ENCODE assay signal across 1 cellular context in the genomic region with DNA sequence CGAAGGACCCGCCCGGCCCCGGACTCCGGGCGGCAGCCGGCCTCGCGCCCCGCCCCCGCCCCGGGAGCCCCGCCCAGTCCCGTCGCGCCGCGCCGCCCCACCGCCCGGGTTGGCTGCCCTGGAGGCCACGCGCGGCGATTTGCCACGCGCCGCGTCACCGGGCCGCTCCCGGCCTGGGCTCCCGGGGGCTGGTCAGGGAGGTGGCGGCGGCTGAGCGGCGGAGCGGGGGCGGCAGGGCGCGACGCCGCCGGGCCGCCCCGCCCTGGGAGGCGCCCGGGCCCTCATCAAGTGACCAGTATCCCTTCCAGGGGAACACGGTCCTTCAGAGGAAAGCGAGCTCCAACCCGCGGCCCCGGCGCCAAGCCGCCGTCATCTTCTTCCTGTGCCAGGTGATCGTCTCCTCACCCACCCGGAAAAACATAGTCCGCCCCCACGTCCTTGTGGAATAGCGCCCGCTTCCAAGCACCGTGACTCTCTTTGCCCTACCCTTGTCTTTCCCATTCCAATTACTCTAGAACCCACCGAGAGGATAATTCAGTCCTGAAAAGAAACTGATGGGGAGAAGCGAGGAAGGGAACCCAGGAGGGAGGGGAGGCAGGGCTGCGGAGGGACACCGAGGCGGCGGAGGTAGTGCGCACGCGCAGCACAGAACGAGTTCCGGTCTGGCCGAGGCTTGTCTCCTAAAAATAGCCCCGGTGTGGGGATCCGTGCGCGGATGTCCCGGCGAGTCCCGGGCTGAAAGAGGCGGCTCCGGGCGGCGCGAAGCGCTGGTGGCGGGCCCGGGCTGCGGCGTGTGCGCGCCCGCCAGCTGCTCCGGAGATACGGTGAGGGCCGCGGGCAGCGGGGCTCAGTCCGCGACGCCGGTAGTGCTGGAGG.
A peak's percentile ranks its signal among the peaks of the same experiment; 100 is the strongest.
TF ChIP-seq lines count a peak whose summit lies in the region.

A gene (plus strand): TSS at position 704 of the 876 bp plus-strand sequence. CDS start 67,136 bp downstream, outside the sequence.

TF ChIP-seq in HepG2, 621 proteins besides CTCF, POLR2A, EP300 and RAD21 (continued from another document and continues in another):
- TF ChIP-seq, protein P1, sequence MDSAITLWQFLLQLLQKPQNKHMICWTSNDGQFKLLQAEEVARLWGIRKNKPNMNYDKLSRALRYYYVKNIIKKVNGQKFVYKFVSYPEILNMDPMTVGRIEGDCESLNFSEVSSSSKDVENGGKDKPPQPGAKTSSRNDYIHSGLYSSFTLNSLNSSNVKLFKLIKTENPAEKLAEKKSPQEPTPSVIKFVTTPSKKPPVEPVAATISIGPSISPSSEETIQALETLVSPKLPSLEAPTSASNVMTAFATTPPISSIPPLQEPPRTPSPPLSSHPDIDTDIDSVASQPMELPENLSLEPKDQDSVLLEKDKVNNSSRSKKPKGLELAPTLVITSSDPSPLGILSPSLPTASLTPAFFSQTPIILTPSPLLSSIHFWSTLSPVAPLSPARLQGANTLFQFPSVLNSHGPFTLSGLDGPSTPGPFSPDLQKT (CRISPR knock-in tag; IDR thresholded peaks at IDR 0.05; ENCODE audit: borderline replicate concordance): 0 out of 2 replicates have a peak, but pooled peaks have one; percentile 65
- TF ChIP-seq, protein P2, sequence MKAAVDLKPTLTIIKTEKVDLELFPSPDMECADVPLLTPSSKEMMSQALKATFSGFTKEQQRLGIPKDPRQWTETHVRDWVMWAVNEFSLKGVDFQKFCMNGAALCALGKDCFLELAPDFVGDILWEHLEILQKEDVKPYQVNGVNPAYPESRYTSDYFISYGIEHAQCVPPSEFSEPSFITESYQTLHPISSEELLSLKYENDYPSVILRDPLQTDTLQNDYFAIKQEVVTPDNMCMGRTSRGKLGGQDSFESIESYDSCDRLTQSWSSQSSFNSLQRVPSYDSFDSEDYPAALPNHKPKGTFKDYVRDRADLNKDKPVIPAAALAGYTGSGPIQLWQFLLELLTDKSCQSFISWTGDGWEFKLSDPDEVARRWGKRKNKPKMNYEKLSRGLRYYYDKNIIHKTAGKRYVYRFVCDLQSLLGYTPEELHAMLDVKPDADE (CRISPR knock-in tag; IDR thresholded peaks at IDR 0.05): 0 out of 2 replicates have a peak, but pooled peaks have one; percentile 73
- no peak for TF ChIP-seq FOXM1 (CRISPR knock-in tag; IDR thresholded peaks at IDR 0.05)
- TF ChIP-seq TBL1XR1 (IDR thresholded peaks at IDR 0.05; ENCODE audit: borderline replicate concordance, low read length, partially characterized antibody): peak; percentile 35
- TF ChIP-seq TCF7 (IDR thresholded peaks at IDR 0.05; ENCODE audit: low read depth): peak; percentile 12; the same call in 1 of the 2 replicates
- TF ChIP-seq, protein P3, sequence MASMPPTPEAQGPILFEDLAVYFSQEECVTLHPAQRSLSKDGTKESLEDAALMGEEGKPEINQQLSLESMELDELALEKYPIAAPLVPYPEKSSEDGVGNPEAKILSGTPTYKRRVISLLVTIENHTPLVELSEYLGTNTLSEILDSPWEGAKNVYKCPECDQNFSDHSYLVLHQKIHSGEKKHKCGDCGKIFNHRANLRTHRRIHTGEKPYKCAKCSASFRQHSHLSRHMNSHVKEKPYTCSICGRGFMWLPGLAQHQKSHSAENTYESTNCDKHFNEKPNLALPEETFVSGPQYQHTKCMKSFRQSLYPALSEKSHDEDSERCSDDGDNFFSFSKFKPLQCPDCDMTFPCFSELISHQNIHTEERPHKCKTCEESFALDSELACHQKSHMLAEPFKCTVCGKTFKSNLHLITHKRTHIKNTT (CRISPR knock-in tag; IDR thresholded peaks at IDR 0.05): no peak
- TF ChIP-seq, protein P4, sequence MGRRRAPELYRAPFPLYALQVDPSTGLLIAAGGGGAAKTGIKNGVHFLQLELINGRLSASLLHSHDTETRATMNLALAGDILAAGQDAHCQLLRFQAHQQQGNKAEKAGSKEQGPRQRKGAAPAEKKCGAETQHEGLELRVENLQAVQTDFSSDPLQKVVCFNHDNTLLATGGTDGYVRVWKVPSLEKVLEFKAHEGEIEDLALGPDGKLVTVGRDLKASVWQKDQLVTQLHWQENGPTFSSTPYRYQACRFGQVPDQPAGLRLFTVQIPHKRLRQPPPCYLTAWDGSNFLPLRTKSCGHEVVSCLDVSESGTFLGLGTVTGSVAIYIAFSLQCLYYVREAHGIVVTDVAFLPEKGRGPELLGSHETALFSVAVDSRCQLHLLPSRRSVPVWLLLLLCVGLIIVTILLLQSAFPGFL (CRISPR knock-in tag; IDR thresholded peaks at IDR 0.05): no peak
- peak; percentile 20; the same call in 1 of the 2 replicates for TF ChIP-seq AHR (CRISPR knock-in tag; IDR thresholded peaks at IDR 0.05)
- TF ChIP-seq, protein P5, sequence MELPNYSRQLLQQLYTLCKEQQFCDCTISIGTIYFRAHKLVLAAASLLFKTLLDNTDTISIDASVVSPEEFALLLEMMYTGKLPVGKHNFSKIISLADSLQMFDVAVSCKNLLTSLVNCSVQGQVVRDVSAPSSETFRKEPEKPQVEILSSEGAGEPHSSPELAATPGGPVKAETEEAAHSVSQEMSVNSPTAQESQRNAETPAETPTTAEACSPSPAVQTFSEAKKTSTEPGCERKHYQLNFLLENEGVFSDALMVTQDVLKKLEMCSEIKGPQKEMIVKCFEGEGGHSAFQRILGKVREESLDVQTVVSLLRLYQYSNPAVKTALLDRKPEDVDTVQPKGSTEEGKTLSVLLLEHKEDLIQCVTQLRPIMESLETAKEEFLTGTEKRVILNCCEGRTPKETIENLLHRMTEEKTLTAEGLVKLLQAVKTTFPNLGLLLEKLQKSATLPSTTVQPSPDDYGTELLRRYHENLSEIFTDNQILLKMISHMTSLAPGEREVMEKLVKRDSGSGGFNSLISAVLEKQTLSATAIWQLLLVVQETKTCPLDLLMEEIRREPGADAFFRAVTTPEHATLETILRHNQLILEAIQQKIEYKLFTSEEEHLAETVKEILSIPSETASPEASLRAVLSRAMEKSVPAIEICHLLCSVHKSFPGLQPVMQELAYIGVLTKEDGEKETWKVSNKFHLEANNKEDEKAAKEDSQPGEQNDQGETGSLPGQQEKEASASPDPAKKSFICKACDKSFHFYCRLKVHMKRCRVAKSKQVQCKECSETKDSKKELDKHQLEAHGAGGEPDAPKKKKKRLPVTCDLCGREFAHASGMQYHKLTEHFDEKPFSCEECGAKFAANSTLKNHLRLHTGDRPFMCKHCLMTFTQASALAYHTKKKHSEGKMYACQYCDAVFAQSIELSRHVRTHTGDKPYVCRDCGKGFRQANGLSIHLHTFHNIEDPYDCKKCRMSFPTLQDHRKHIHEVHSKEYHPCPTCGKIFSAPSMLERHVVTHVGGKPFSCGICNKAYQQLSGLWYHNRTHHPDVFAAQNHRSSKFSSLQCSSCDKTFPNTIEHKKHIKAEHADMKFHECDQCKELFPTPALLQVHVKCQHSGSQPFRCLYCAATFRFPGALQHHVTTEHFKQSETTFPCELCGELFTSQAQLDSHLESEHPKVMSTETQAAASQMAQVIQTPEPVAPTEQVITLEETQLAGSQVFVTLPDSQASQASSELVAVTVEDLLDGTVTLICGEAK (IDR thresholded peaks at IDR 0.05): no peak
- TF ChIP-seq, protein P5 (CRISPR knock-in tag; IDR thresholded peaks at IDR 0.05): peak; percentile 81; the same call in 1 of the 2 replicates
- TF ChIP-seq PHF21A (CRISPR knock-in tag; IDR thresholded peaks at IDR 0.05): peak; percentile 97
- peak; percentile 71; the same call in 1 of the 2 replicates for TF ChIP-seq ZNF788 (CRISPR knock-in tag; IDR thresholded peaks at IDR 0.05; ENCODE audit: borderline replicate concordance)
- TF ChIP-seq, protein P6, sequence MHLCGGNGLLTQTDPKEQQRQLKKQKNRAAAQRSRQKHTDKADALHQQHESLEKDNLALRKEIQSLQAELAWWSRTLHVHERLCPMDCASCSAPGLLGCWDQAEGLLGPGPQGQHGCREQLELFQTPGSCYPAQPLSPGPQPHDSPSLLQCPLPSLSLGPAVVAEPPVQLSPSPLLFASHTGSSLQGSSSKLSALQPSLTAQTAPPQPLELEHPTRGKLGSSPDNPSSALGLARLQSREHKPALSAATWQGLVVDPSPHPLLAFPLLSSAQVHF (CRISPR knock-in tag; IDR thresholded peaks at IDR 0.05): no peak; the same call in 1 of the 2 replicates
- no peak for TF ChIP-seq TRIM24 (CRISPR knock-in tag; IDR thresholded peaks at IDR 0.05)
- TF ChIP-seq HIVEP1 (CRISPR knock-in tag; IDR thresholded peaks at IDR 0.05): 0 out of 2 replicates have a peak, but pooled peaks have one; percentile 27
- TF ChIP-seq HDAC1 (CRISPR knock-in tag; IDR thresholded peaks at IDR 0.05): peak; percentile 50
- peak; percentile 92 for TF ChIP-seq KDM2A (CRISPR knock-in tag; IDR thresholded peaks at IDR 0.05; ENCODE audit: borderline replicate concordance, low read depth)
- TF ChIP-seq ZNF746 (CRISPR knock-in tag; IDR thresholded peaks at IDR 0.05): no peak
- TF ChIP-seq RBFOX2 (IDR thresholded peaks at IDR 0.05; ENCODE audit: low read depth, low read length): peak; percentile 84
- TF ChIP-seq, protein P7, sequence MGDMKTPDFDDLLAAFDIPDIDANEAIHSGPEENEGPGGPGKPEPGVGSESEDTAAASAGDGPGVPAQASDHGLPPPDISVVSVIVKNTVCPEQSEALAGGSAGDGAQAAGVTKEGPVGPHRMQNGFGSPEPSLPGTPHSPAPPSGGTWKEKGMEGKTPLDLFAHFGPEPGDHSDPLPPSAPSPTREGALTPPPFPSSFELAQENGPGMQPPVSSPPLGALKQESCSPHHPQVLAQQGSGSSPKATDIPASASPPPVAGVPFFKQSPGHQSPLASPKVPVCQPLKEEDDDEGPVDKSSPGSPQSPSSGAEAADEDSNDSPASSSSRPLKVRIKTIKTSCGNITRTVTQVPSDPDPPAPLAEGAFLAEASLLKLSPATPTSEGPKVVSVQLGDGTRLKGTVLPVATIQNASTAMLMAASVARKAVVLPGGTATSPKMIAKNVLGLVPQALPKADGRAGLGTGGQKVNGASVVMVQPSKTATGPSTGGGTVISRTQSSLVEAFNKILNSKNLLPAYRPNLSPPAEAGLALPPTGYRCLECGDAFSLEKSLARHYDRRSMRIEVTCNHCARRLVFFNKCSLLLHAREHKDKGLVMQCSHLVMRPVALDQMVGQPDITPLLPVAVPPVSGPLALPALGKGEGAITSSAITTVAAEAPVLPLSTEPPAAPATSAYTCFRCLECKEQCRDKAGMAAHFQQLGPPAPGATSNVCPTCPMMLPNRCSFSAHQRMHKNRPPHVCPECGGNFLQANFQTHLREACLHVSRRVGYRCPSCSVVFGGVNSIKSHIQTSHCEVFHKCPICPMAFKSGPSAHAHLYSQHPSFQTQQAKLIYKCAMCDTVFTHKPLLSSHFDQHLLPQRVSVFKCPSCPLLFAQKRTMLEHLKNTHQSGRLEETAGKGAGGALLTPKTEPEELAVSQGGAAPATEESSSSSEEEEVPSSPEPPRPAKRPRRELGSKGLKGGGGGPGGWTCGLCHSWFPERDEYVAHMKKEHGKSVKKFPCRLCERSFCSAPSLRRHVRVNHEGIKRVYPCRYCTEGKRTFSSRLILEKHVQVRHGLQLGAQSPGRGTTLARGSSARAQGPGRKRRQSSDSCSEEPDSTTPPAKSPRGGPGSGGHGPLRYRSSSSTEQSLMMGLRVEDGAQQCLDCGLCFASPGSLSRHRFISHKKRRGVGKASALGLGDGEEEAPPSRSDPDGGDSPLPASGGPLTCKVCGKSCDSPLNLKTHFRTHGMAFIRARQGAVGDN (CRISPR knock-in tag; IDR thresholded peaks at IDR 0.05): peak; percentile 79
- no peak for TF ChIP-seq CHD4 (IDR thresholded peaks at IDR 0.05; ENCODE audit: borderline replicate concordance, low read length)
- peak; percentile 36; the same call in 1 of the 2 replicates for TF ChIP-seq KAT7 (CRISPR knock-in tag; IDR thresholded peaks at IDR 0.05; ENCODE audit: borderline replicate concordance)
- TF ChIP-seq NONO (IDR thresholded peaks at IDR 0.05): no peak
- peak; percentile 63 for TF ChIP-seq NONO (CRISPR knock-in tag; conservative IDR thresholded peaks at IDR 0.05)
- no peak for TF ChIP-seq ZNF547 (CRISPR knock-in tag; IDR thresholded peaks at IDR 0.05)
- TF ChIP-seq, protein P8, sequence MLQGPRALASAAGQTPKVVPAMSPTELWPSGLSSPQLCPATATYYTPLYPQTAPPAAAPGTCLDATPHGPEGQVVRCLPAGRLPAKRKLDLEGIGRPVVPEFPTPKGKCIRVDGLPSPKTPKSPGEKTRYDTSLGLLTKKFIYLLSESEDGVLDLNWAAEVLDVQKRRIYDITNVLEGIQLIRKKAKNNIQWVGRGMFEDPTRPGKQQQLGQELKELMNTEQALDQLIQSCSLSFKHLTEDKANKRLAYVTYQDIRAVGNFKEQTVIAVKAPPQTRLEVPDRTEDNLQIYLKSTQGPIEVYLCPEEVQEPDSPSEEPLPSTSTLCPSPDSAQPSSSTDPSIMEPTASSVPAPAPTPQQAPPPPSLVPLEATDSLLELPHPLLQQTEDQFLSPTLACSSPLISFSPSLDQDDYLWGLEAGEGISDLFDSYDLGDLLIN (CRISPR knock-in tag; IDR thresholded peaks at IDR 0.05; ENCODE audit: borderline replicate concordance): no peak
- peak; percentile 57 for TF ChIP-seq ZNF160 (CRISPR knock-in tag; IDR thresholded peaks at IDR 0.05)
- peak; percentile 78 for TF ChIP-seq SALL1 (CRISPR knock-in tag; IDR thresholded peaks at IDR 0.05)
- no peak for TF ChIP-seq ZNF782 (CRISPR knock-in tag; IDR thresholded peaks at IDR 0.05; ENCODE audit: borderline replicate concordance)
- no peak for TF ChIP-seq KLF11 (CRISPR knock-in tag; IDR thresholded peaks at IDR 0.05)
- TF ChIP-seq REL (CRISPR knock-in tag; conservative IDR thresholded peaks at IDR 0.05): peak; percentile 74; the same call in 1 of the 2 replicates
- peak; percentile 83 for TF ChIP-seq NKX3-1 (CRISPR knock-in tag; IDR thresholded peaks at IDR 0.05)
- peak; percentile 61; the same call in 1 of the 2 replicates for TF ChIP-seq ZNF772 (CRISPR knock-in tag; IDR thresholded peaks at IDR 0.05)
- TF ChIP-seq AKAP8 (CRISPR knock-in tag; IDR thresholded peaks at IDR 0.05): peak; percentile 41; the same call in 1 of the 2 replicates
- no peak for TF ChIP-seq CBX2 (IDR thresholded peaks at IDR 0.05; ENCODE audit: low read depth, low read length)
- TF ChIP-seq CBX2 (CRISPR knock-in tag; IDR thresholded peaks at IDR 0.05; ENCODE audit: low read depth): no peak
- TF ChIP-seq ETV6 (CRISPR knock-in tag; conservative IDR thresholded peaks at IDR 0.05): peak; percentile 21; the same call in 1 of the 2 replicates
